ENCODE assay signal across 8 cellular contexts in genomic region chr2:27133905-27134780, GRCh38. TPM values are rescaled to one million over a fixed set of nuclear protein-coding genes. Genes with fewer than 3 reads are reported as not detected.
DNase-seq lines count a peak whose midpoint lies in the region; ATAC-seq and TF ChIP-seq lines count a peak whose summit lies in the region.

Gene PREB, minus strand, starts transcription at chr2:27134636. Its CDS starts 215 bp downstream, at chr2:27134421.

- H3K27ac ChIP-seq in PC-3 (ENCODE audit: low read length) (no peak within 1 kb of the TSS), mucosa of rectum (ENCODE audit: low read depth in 2 of 2, low read length in 2 of 2) (peak within 1 kb of the TSS; percentile 78 to 87)

- no peak for TF ChIP-seq RAD21 in Ishikawa (IDR thresholded peaks at IDR 0.05; ENCODE audit: low read depth)

- peak within 1 kb of the TSS; percentile 94 for H3K4me2 ChIP-seq in PC-3 (ENCODE audit: low read length)

- no peaks in the 10 kb centered on the region for H3K9me2 ChIP-seq in PC-3 (replicated peaks; ENCODE audit: low read length)

- H3K4me1 ChIP-seq in PC-3 (ENCODE audit: insufficient read depth, low read length) (peaks cover 9% of the 10 kb centered on the region), mucosa of rectum (ENCODE audit: control insufficient read depth in 2 of 2, insufficient read depth in 2 of 2, low read length in 2 of 2) (peaks cover 15 to 18% of the 10 kb centered on the region in 2 donors)

- ATAC-seq in GM21529 (IDR thresholded peaks at IDR 0.05; ENCODE audit: unreplicated experiment) (peak; percentile 85), PC-3 (peak; percentile 93)

- POLR2A ChIA-PET in PC-3 (lab: Charles Lee; ENCODE audit: unreplicated experiment) = interaction anchor here (0.5 to 0.6 kb wide), 2 partner anchors 58 to 113 kb away, joined by 6 to 13 read pairs; no protein-coding TSS in a partner anchor

- H3K4me3 ChIP-seq in PC-3 (ENCODE audit: low read length) = peak within 1 kb of the TSS; percentile 97
- H3K4me3 ChIP-seq in epithelial cell of proximal tubule (ENCODE audit: low read depth, low read length) = peak within 1 kb of the TSS; percentile 75
- peak within 1 kb of the TSS; percentile 81 to 86 for H3K4me3 ChIP-seq in mucosa of rectum (ENCODE audit: low read length in 2 of 2)

- H3K9ac ChIP-seq in PC-3 (ENCODE audit: low read length) = peak within 1 kb of the TSS; percentile 93
- peak within 1 kb of the TSS; percentile 84 to 93 for H3K9ac ChIP-seq in mucosa of rectum (ENCODE audit: low read depth in 1 of 2, low read length in 2 of 2)

- TF ChIP-seq EP300 in Ishikawa (IDR thresholded peaks at IDR 0.05; ENCODE audit: borderline replicate concordance) = no peak

- H3K9me3 ChIP-seq in PC-3 (ENCODE audit: low read length) (no peaks in the 10 kb centered on the region), mucosa of rectum (ENCODE audit: control insufficient read depth in 2 of 2, low read length in 2 of 2) (no peaks in the 10 kb centered on the region)

- CTCF ChIA-PET in PC-3 (lab: Charles Lee) = interaction anchor here (0.5 to 0.6 kb wide), 2 partner anchors 145 to 170 kb away, joined by 4 to 8 read pairs; no protein-coding TSS in a partner anchor

- H4K20me1 ChIP-seq in PC-3 (ENCODE audit: low read length) = peaks cover 9% of the 10 kb centered on the region; the same call in 1 of the 2 replicates

- no TSS peak for BruUV-seq in PC-3 (replicated peaks; lab: Mats Ljungman, UMichigan)

- peaks cover 22% of the 10 kb centered on the region for H3K79me2 ChIP-seq in PC-3 (ENCODE audit: low read length)

- no peaks in the 10 kb centered on the region for H3F3A ChIP-seq in PC-3 (ENCODE audit: low read length, unreplicated experiment)

- peaks cover 12% of the 10 kb centered on the region for H3K36me3 ChIP-seq in PC-3 (ENCODE audit: low read depth, low read length)
- H3K36me3 ChIP-seq in mucosa of rectum (ENCODE audit: control insufficient read depth in 2 of 2, insufficient read depth in 2 of 2, low read length in 2 of 2) = peaks cover 23 to 31% of the 10 kb centered on the region in 2 donors

- TF ChIP-seq CTCF in PC-3 (conservative IDR thresholded peaks at IDR 0.05; ENCODE audit: low read depth, low read length) (0 out of 2 replicates have a peak, but pooled peaks have one; percentile 27), epithelial cell of proximal tubule (conservative IDR thresholded peaks at IDR 0.05; ENCODE audit: low read depth, low read length) (peak; percentile 35)

- H3K27me3 ChIP-seq in PC-3 (ENCODE audit: low read length) (no peaks in the 10 kb centered on the region), mucosa of rectum (ENCODE audit: control insufficient read depth in 2 of 2, insufficient read depth in 2 of 2, low read length in 2 of 2) (no peaks in the 10 kb centered on the region)

- peak within 1 kb of the TSS; percentile 79 for H2AFZ ChIP-seq in PC-3 (ENCODE audit: low read length)

- intact Hi-C loops in PC-3 (cut with micrococcal nuclease) = no loop called here

- peak; percentile 83 for DNase-seq in DMS114 treated with DMSO at 0.1 percent for 48 hours (lab: John Stamatoyannopoulos, UW; ENCODE audit: unreplicated experiment)
- DNase-seq in PC-3 = peak; percentile 98
- DNase-seq in activated T-cell treated with anti-CD3 and anti-CD28 coated beads for 48 hours (ENCODE audit: low read depth) = peak; percentile 100
- peak; percentile 9 for DNase-seq in epithelial cell of proximal tubule (ENCODE audit: low read depth)
- peak; percentile 99 for DNase-seq in stimulated activated CD8-positive, alpha-beta memory T cell treated with anti-CD3 and anti-CD28 coated beads, Interleukin-4, amount 100 ng/mL, for 48 hours

TF ChIP-seq in Ishikawa, 13 proteins besides CTCF, POLR2A, EP300 and RAD21:
- TF ChIP-seq NFIC (IDR thresholded peaks at IDR 0.05) = no peak
- TF ChIP-seq ZBTB7A (IDR thresholded peaks at IDR 0.05; ENCODE audit: low read depth) = peak; percentile 68; the same call in 1 of the 2 replicates
- TF ChIP-seq TAF1 (IDR thresholded peaks at IDR 0.05; ENCODE audit: low read depth) = peak; percentile 81
- peak; percentile 51; the same call in 1 of the 2 replicates for TF ChIP-seq CREB1 (IDR thresholded peaks at IDR 0.05; ENCODE audit: low read depth)

RNA-seq across cellular contexts. Expression of gene PREB, which starts in this region (rescaled TPM):
- 85.6 and 103 TPM in 2 replicates for total RNA-seq in PC-3 (2014; rRNA removed)
- 53.3 and 77.1 TPM in 2 replicates for total RNA-seq in epithelial cell of proximal tubule

Comparison
In these comparisons a context has a peak if more than half of its experiments do, and no peak if none do; other contexts are left out.
1. DNase-seq: peak in every context shown above with its lines; median percentile 100 in activated T-cell treated with anti-CD3 and anti-CD28 coated beads for 48 hours; 99 in stimulated activated CD8-positive, alpha-beta memory T cell treated with anti-CD3 and anti-CD28 coated beads, Interleukin-4, amount 100 ng/mL, for 48 hours; 98 in PC-3; 83 in DMS114 treated with DMSO at 0.1 percent for 48 hours; 9 in epithelial cell of proximal tubule.